ENCODE assay signal across 9 cellular contexts in the genomic region with DNA sequence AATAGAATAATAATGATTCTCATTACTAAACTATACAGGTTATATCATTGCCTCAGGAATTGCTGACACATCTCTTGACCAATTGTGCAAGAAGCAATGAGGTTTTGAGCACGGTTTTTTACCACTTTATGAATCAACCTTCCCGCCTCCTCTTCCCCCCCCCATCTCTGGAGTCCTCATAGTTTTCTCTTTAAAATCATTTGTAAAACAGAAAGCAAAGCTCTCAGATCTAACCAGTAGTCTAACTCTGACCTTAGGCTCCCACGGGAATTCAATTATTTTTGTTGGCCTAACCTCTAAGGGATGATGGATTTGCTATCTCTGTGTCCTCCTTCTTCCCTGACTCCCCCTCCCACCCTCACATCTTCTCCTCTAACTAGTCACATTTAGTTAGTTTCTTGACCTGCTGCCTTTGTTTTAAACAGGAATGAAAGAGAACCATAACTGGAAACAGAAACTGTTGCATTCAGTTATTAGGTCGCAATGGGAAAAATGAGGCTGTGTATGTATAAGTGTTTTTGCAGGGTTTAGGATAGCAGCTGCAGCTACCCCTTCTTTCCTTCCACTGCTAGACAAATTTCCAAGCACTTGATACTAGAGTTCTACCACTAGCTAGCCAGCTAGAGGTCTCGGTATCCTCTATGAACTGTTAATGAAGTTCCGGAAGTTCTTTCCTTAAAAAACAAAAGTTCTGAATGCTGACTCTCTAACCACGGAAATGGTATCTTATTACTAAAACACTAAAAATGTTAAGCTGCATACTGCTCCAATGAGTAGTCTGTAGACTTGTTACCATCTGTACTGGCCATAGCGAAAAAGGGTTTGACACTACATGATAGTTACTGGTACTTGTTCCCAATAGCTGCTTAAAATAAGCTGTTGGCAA.
DNase-seq lines count a peak whose midpoint lies in the region; ATAC-seq and TF ChIP-seq lines count a peak whose summit lies in the region.
"Had no signal": no experiment of that assay in that cellular context is flagged by ENCODE, and none has a peak within 500 bp of the region (broad histone marks: within the 10 kb centered on the region; RNA-seq: fewer than 3 reads in every experiment).

No MANE protein-coding gene starts in this region.

- peak overlapping the region in 3 of 4 donors; percentile 37 to 72 (median 49) for H3K27ac ChIP-seq in upper lobe of left lung
- H3K27ac ChIP-seq: psoas muscle had no signal

- H3K4me1 Mint-ChIP-seq in activated naive CD8-positive, alpha-beta T cell treated with anti-CD3 and anti-CD28 coated beads, Interleukin-2, amount 10 ng/mL, durations not matched to agents 7 days and 5 days, result peaks cover 21% of the 10 kb centered on the region

- no peaks in the 10 kb centered on the region for H3K9me3 Mint-ChIP-seq in activated naive CD8-positive, alpha-beta T cell treated with anti-CD3 and anti-CD28 coated beads, Interleukin-2, amount 10 ng/mL, durations not matched to agents 7 days and 5 days

- TF ChIP-seq EP300 in upper lobe of left lung (IDR thresholded peaks at IDR 0.05), result no peak

- H3K27me3 ChIP-seq in upper lobe of left lung, result no peaks in the 10 kb centered on the region

- TF ChIP-seq CTCF in NB4 (IDR thresholded peaks at IDR 0.05; ENCODE audit: low read depth, low read length) (no peak), upper lobe of left lung (IDR thresholded peaks at IDR 0.05) (no peak)

- H3K4me3 ChIP-seq in NB4 (ENCODE audit: low read depth, low read length), result peak overlapping the region; percentile 45
- H3K4me3 ChIP-seq in upper lobe of left lung, result peak overlapping the region in 2 of 4 donors; percentile 7 to 8
- H3K4me3 ChIP-seq: psoas muscle had no signal

- H3K27me3 Mint-ChIP-seq in activated naive CD8-positive, alpha-beta T cell treated with anti-CD3 and anti-CD28 coated beads, Interleukin-2, amount 10 ng/mL, durations not matched to agents 7 days and 5 days, result no peaks in the 10 kb centered on the region

- 42 to 61% methylated on average over 8 of the region's 8 CpGs for WGBS in upper lobe of left lung, 2 donors

- peaks cover 2% of the 10 kb centered on the region for H3K36me3 Mint-ChIP-seq in activated naive CD8-positive, alpha-beta T cell treated with anti-CD3 and anti-CD28 coated beads, Interleukin-2, amount 10 ng/mL, durations not matched to agents 7 days and 5 days

- POLR2A ChIA-PET in activated naive CD8-positive, alpha-beta T cell treated with anti-CD3 and anti-CD28 coated beads, Interleukin-2, amount 10 ng/mL, durations not matched to agents 7 days and 5 days (lab: Charles Lee), result no interaction called here

- peak overlapping the region; percentile 54 for H3K4me3 Mint-ChIP-seq in activated naive CD8-positive, alpha-beta T cell treated with anti-CD3 and anti-CD28 coated beads, Interleukin-2, amount 10 ng/mL, durations not matched to agents 7 days and 5 days

- no peak overlapping the region for H3K27ac Mint-ChIP-seq in activated naive CD8-positive, alpha-beta T cell treated with anti-CD3 and anti-CD28 coated beads, Interleukin-2, amount 10 ng/mL, durations not matched to agents 7 days and 5 days

- H3K9me3 ChIP-seq in upper lobe of left lung, result no peaks in the 10 kb centered on the region
- H3K9me3 ChIP-seq: psoas muscle had no signal

- TF ChIP-seq POLR2A in NB4 (IDR thresholded peaks at IDR 0.05; ENCODE audit: extremely low read depth, insufficient read length) (peak; percentile 42), upper lobe of left lung (IDR thresholded peaks at IDR 0.05) (no peak)

- peaks cover 4 to 15% (median 10%) of the 10 kb centered on the region in 4 donors for H3K4me1 ChIP-seq in upper lobe of left lung

- ATAC-seq in GM21447 (IDR thresholded peaks at IDR 0.05; ENCODE audit: unreplicated experiment) (peak; percentile 69), left lobe of liver (peak; percentile 36), upper lobe of left lung (ENCODE audit: low FRiP score in 2 of 2) (peak in 1 of 2 donors; percentile 87)
- no peak for ATAC-seq in activated naive CD8-positive, alpha-beta T cell treated with anti-CD3 and anti-CD28 coated beads, Interleukin-2, amount 10 ng/mL, durations not matched to agents 7 days and 5 days (ENCODE audit: low read depth)

- DNase-seq in AG20443 (ENCODE audit: low spot score) (peak; percentile 76), NB4 (ENCODE audit: low read depth) (peak; percentile 97), left lobe of liver (ENCODE audit: low spot score) (no peak), upper lobe of left lung (peak in 1 of 2 donors; percentile 36), NCI-H526 treated with DMSO at 0.1 percent for 48 hours (lab: John Stamatoyannopoulos, UW) (no peak), NCI-H1105 treated with DMSO at 0.1 percent for 48 hours (lab: John Stamatoyannopoulos, UW) (no peak)
- DNase-seq in activated naive CD8-positive, alpha-beta T cell treated with anti-CD3 and anti-CD28 coated beads, Interleukin-2, amount 10 ng/mL, durations not matched to agents 7 days and 5 days, result no peak
- DNase-seq: psoas muscle had no signal

- no peaks in the 10 kb centered on the region for H3K36me3 ChIP-seq in upper lobe of left lung

Comparison
In these comparisons a context has a peak if more than half of its experiments do, and no peak if none do; other contexts are left out.
1. DNase-seq: peak in AG20443 (single experiment) and NB4 (single experiment); none in activated naive CD8-positive, alpha-beta T cell treated with anti-CD3 and anti-CD28 coated beads, Interleukin-2, amount 10 ng/mL, durations not matched to agents 7 days and 5 days (single experiment), left lobe of liver (single experiment), NCI-H526 treated with DMSO at 0.1 percent for 48 hours (single experiment) and NCI-H1105 treated with DMSO at 0.1 percent for 48 hours (single experiment).